ENCODE assay signal across 15 cellular contexts in the genomic region with DNA sequence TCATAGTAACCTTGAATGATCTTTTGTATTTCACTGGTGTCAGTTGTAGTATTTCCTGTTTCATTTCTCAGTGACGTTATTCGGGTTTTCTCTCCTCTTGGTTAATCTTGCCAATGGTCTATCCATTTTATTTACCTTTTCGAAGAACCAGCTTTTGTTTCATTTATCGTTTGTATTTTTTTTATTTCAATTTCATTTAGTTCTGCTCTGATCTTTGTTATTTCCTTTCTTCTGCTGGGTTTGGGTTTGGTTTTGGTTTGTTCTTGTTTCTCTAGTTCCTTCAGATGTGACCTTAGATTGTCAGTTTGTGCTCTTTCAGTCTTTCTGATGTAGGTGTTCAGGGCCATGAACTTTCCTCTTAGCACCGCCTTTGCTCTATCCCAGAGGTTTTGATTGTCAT. TPM values are rescaled to one million over a fixed set of nuclear protein-coding genes. Genes with fewer than 3 reads are reported as not detected.
DNase-seq lines count a peak whose midpoint lies in the region; ATAC-seq, FAIRE-seq and TF ChIP-seq lines count a peak whose summit lies in the region.
"Had no signal": no experiment of that assay in that cellular context is flagged by ENCODE, and none has a peak within 500 bp of the region (broad histone marks: within the 10 kb centered on the region; RNA-seq: fewer than 3 reads in every experiment).

No MANE protein-coding gene starts in this region.

- CTCF ChIA-PET in CD4-positive, alpha-beta memory T cell (lab: Charles Lee; ENCODE audit: partially characterized antibody), result no interaction called here

- H3K36me3 Mint-ChIP-seq in CD4-positive, alpha-beta memory T cell, result peaks cover 61 to 67% of the 10 kb centered on the region in 2 donors
- H3K36me3 Mint-ChIP-seq in activated T-helper 2 cell treated with anti-CD3 and anti-CD28 coated beads, Interferon-gamma antibody, Interleukin-2, Interleukin-4, amounts not matched to agents 10 μg/mL and 5 μg/mL and 100 μg/mL, durations not matched to agents 14 hours and 24 hours and 36 hours (ENCODE audit: low read depth), result peaks cover 99% of the 10 kb centered on the region
- H3K36me3 Mint-ChIP-seq in natural killer cell, result peaks cover 20% of the 10 kb centered on the region

- H3K27ac ChIP-seq in CD4-positive, alpha-beta memory T cell (ENCODE audit: low read depth, low read length), result peak overlapping the region; percentile 8
- H3K27ac ChIP-seq: heart left ventricle, lower lobe of right lung, uterus had no signal

- H3K27ac Mint-ChIP-seq in CD4-positive, alpha-beta memory T cell, result peak overlapping the region; percentile 66 to 96 (median 93)
- peak overlapping the region; percentile 82 for H3K27ac Mint-ChIP-seq in activated T-helper 2 cell treated with anti-CD3 and anti-CD28 coated beads, Interferon-gamma antibody, Interleukin-2, Interleukin-4, amounts not matched to agents 10 μg/mL and 5 μg/mL and 100 μg/mL, durations not matched to agents 14 hours and 24 hours and 36 hours
- peak overlapping the region; percentile 40 to 59 for H3K27ac Mint-ChIP-seq in natural killer cell
- H3K27ac Mint-ChIP-seq: endodermal cell had no signal

- H3K9me3 ChIP-seq in CD4-positive, alpha-beta memory T cell (ENCODE audit: control insufficient read depth in 1 of 2, low read length in 2 of 2), result no peaks in the 10 kb centered on the region
- no peaks in the 10 kb centered on the region for H3K9me3 ChIP-seq in mucosa of descending colon
- H3K9me3 ChIP-seq: lower lobe of right lung, uterus had no signal

- POLR2A ChIA-PET in CD4-positive, alpha-beta memory T cell (lab: Charles Lee; ENCODE audit: partially characterized antibody), result interaction anchor here (1.0 to 1.3 kb wide), 4 partner anchors 8 to 57 kb away, joined by 3 to 8 read pairs (median 6); a partner anchor contains a TSS

- no peaks in the 10 kb centered on the region for H3K27me3 Mint-ChIP-seq in CD4-positive, alpha-beta memory T cell
- no peaks in the 10 kb centered on the region for H3K27me3 Mint-ChIP-seq in activated T-helper 2 cell treated with anti-CD3 and anti-CD28 coated beads, Interferon-gamma antibody, Interleukin-2, Interleukin-4, amounts not matched to agents 10 μg/mL and 5 μg/mL and 100 μg/mL, durations not matched to agents 14 hours and 24 hours and 36 hours (ENCODE audit: low read depth)
- no peaks in the 10 kb centered on the region for H3K27me3 Mint-ChIP-seq in natural killer cell (ENCODE audit: low read depth in 2 of 2)

- peak overlapping the region; percentile 46 to 88 (median 62) for H3K4me3 Mint-ChIP-seq in CD4-positive, alpha-beta memory T cell
- peak overlapping the region; percentile 48 for H3K4me3 Mint-ChIP-seq in activated T-helper 2 cell treated with anti-CD3 and anti-CD28 coated beads, Interferon-gamma antibody, Interleukin-2, Interleukin-4, amounts not matched to agents 10 μg/mL and 5 μg/mL and 100 μg/mL, durations not matched to agents 14 hours and 24 hours and 36 hours (ENCODE audit: low read depth)
- H3K4me3 Mint-ChIP-seq in natural killer cell, result no peak overlapping the region
- H3K4me3 Mint-ChIP-seq: endodermal cell had no signal

- ATAC-seq in natural killer cell (no peak), mucosa of descending colon (no peak)
- ATAC-seq: heart left ventricle, lower lobe of right lung, Right ventricle myocardium inferior had no signal

- H3K4me1 Mint-ChIP-seq in CD4-positive, alpha-beta memory T cell, result peaks cover 45 to 70% (median 50%) of the 10 kb centered on the region in 4 donors
- peaks cover 74% of the 10 kb centered on the region for H3K4me1 Mint-ChIP-seq in activated T-helper 2 cell treated with anti-CD3 and anti-CD28 coated beads, Interferon-gamma antibody, Interleukin-2, Interleukin-4, amounts not matched to agents 10 μg/mL and 5 μg/mL and 100 μg/mL, durations not matched to agents 14 hours and 24 hours and 36 hours (ENCODE audit: low read depth)
- peaks cover 35 to 47% of the 10 kb centered on the region in 2 donors for H3K4me1 Mint-ChIP-seq in natural killer cell

- peaks cover 0 to 7% (median 1%) of the 10 kb centered on the region in 8 donors for H3K9me3 Mint-ChIP-seq in CD4-positive, alpha-beta memory T cell
- peaks cover 24% of the 10 kb centered on the region for H3K9me3 Mint-ChIP-seq in activated T-helper 2 cell treated with anti-CD3 and anti-CD28 coated beads, Interferon-gamma antibody, Interleukin-2, Interleukin-4, amounts not matched to agents 10 μg/mL and 5 μg/mL and 100 μg/mL, durations not matched to agents 14 hours and 24 hours and 36 hours
- H3K9me3 Mint-ChIP-seq in natural killer cell, result no peaks in the 10 kb centered on the region

- intact Hi-C loops in CD4-positive, alpha-beta memory T cell (cut with micrococcal nuclease), result loop anchor here (1.0 kb wide), 1 partner anchor 8 kb away; no protein-coding TSS in a partner anchor
- intact Hi-C loops in activated T-helper 2 cell treated with anti-CD3 and anti-CD28 coated beads, Interferon-gamma antibody, Interleukin-2, Interleukin-4, amounts not matched to agents 10 μg/mL and 5 μg/mL and 100 μg/mL, durations not matched to agents 14 hours and 24 hours and 36 hours (cut with micrococcal nuclease), result loop anchor here (1.0 to 10.0 kb wide), 4 partner anchors 8 to 321 kb away; a partner anchor contains a TSS
- intact Hi-C loops in natural killer cell (cut with micrococcal nuclease) (no loop called here), mucosa of descending colon (cut with DNase I, micrococcal nuclease) (no loop called here)

- H3K27me3 ChIP-seq in CD4-positive, alpha-beta memory T cell (ENCODE audit: insufficient read depth, low read length), result no peaks in the 10 kb centered on the region
- H3K27me3 ChIP-seq: heart left ventricle, uterus had no signal

- peaks cover 31% of the 10 kb centered on the region for H3K4me1 ChIP-seq in CD4-positive, alpha-beta memory T cell (ENCODE audit: insufficient read depth, low read length)
- H3K4me1 ChIP-seq in mucosa of descending colon (ENCODE audit: low read depth), result no peaks in the 10 kb centered on the region
- H3K4me1 ChIP-seq: heart left ventricle, lower lobe of right lung, uterus had no signal

- TF ChIP-seq CTCF in natural killer cell (IDR thresholded peaks at IDR 0.05) (no peak), mucosa of descending colon (IDR thresholded peaks at IDR 0.05) (no peak)

- no peak overlapping the region for H3K4me3 ChIP-seq in CD4-positive, alpha-beta memory T cell (ENCODE audit: low read length in 2 of 2)
- H3K4me3 ChIP-seq in mucosa of descending colon, result no peak overlapping the region
- H3K4me3 ChIP-seq: heart left ventricle, lower lobe of right lung, uterus had no signal

- FAIRE-seq in GM18507 (lab: Jason Lieb, UNC), result peak; percentile 74

- peak in 4 of 5 donors; percentile 68 to 81 (median 76) for DNase-seq in CD4-positive, alpha-beta memory T cell
- DNase-seq in GM18507 (ENCODE audit: extremely low spot score, insufficient read length, low read depth), result no peak
- DNase-seq in activated T-helper 2 cell treated with anti-CD3 and anti-CD28 coated beads, Interferon-gamma antibody, Interleukin-2, Interleukin-4, amounts not matched to agents 10 μg/mL and 5 μg/mL and 100 μg/mL, durations not matched to agents 14 hours and 24 hours and 36 hours (ENCODE audit: low spot score), result no peak
- no peak for DNase-seq in natural killer cell
- no peak for DNase-seq in mucosa of descending colon
- DNase-seq in kidney tubule cell (ENCODE audit: low spot score), result no peak
- no peak for DNase-seq in NCI-H1092 (lab: John Stamatoyannopoulos, UW)
- DNase-seq: endodermal cell; HCEC 1CT; heart left ventricle; lower lobe of right lung; NCI-H2029 treated with DMSO at 0.1 percent for 48 hours; stimulated activated CD4-positive, alpha-beta T cell treated with anti-CD3 and anti-CD28 coated beads, Interleukin-2, amount 100 ng/mL, for 24 hours; uterus had no signal

- peaks cover 14% of the 10 kb centered on the region for H3K36me3 ChIP-seq in CD4-positive, alpha-beta memory T cell (ENCODE audit: insufficient read depth, low read length)
- no peaks in the 10 kb centered on the region for H3K36me3 ChIP-seq in mucosa of descending colon (ENCODE audit: low read depth)
- H3K36me3 ChIP-seq: heart left ventricle, lower lobe of right lung, uterus had no signal

RNA-seq across cellular contexts. Expression of a gene that starts 36.7 kb away (rescaled TPM):
- 10 to 100 TPM; 70.8 to 79.3 TPM for total RNA-seq in CD4-positive, alpha-beta memory T cell
- polyA plus RNA-seq in CD4-positive, alpha-beta memory T cell, result 10 to 100 TPM; 18.0 to 34.2 TPM
- total RNA-seq in activated T-helper 2 cell treated with anti-CD3 and anti-CD28 coated beads, Interferon-gamma antibody, Interleukin-2, Interleukin-4, amounts not matched to agents 10 μg/mL and 5 μg/mL and 100 μg/mL, durations not matched to agents 14 hours and 24 hours and 36 hours, result 316 and 317 TPM in 2 replicates
- total RNA-seq in natural killer cell (10 to 100 TPM; 69.1 to 89.9 (median 77.4) TPM), mucosa of descending colon (1 to 10 TPM; 3.1 to 4.9 (median 3.7) TPM)
- total RNA-seq: endodermal cell had no signal

RNA-seq across cellular contexts. Expression of a gene that starts 42.5 kb away (rescaled TPM):
- 100 to 1,000 TPM; 108 to 123 TPM for total RNA-seq in CD4-positive, alpha-beta memory T cell
- polyA plus RNA-seq in CD4-positive, alpha-beta memory T cell, result 10 to 100 TPM; 49.8 to 99.2 TPM
- total RNA-seq in activated T-helper 2 cell treated with anti-CD3 and anti-CD28 coated beads, Interferon-gamma antibody, Interleukin-2, Interleukin-4, amounts not matched to agents 10 μg/mL and 5 μg/mL and 100 μg/mL, durations not matched to agents 14 hours and 24 hours and 36 hours, result 114 and 121 TPM in 2 replicates
- total RNA-seq in natural killer cell, result 100 to 1,000 TPM in 1 of 3 donors, 10 to 100 TPM in 2; 92.7 to 132 (median 97.9) TPM
- 10 to 100 TPM; 17.4 to 23.0 (median 22.9) TPM for total RNA-seq in mucosa of descending colon

Comparison
In these comparisons a context has a peak if more than half of its experiments do, and no peak if none do; other contexts are left out.
1. DNase-seq: peak in CD4-positive, alpha-beta memory T cell (4 of 5); none in GM18507 (single experiment), activated T-helper 2 cell treated with anti-CD3 and anti-CD28 coated beads, Interferon-gamma antibody, Interleukin-2, Interleukin-4, amounts not matched to agents 10 μg/mL and 5 μg/mL and 100 μg/mL, durations not matched to agents 14 hours and 24 hours and 36 hours (single experiment), natural killer cell (single experiment), mucosa of descending colon (0 of 3), kidney tubule cell (single experiment) and NCI-H1092 (single experiment).
2. RNA of a gene that starts 36.7 kb away (total RNA-seq): 316 to 317 TPM in activated T-helper 2 cell treated with anti-CD3 and anti-CD28 coated beads, Interferon-gamma antibody, Interleukin-2, Interleukin-4, amounts not matched to agents 10 μg/mL and 5 μg/mL and 100 μg/mL, durations not matched to agents 14 hours and 24 hours and 36 hours, 70.8 to 79.3 TPM in CD4-positive, alpha-beta memory T cell and 69.1 to 89.9 TPM in natural killer cell; 3.1 to 4.9 TPM in mucosa of descending colon; every median in the first group is over 10 times any median in the second.
3. intact Hi-C loops: an anchor here in CD4-positive, alpha-beta memory T cell (1.0 kb wide) and activated T-helper 2 cell treated with anti-CD3 and anti-CD28 coated beads, Interferon-gamma antibody, Interleukin-2, Interleukin-4, amounts not matched to agents 10 μg/mL and 5 μg/mL and 100 μg/mL, durations not matched to agents 14 hours and 24 hours and 36 hours (1.0 to 10.0 kb wide); none called in natural killer cell and mucosa of descending colon.
4. Peak in every context shown above with its lines, with median percentiles within 50 percentile points of each other: H3K27ac Mint-ChIP-seq.